Comparison of ENCODE assay signal across 13 cellular contexts in genomic region chr3:8574670-8575322, GRCh38.
"Had no signal": no experiment of that assay in that cellular context is flagged by ENCODE, and none has a peak within 500 bp of the region (broad histone marks: within the 10 kb centered on the region; RNA-seq: fewer than 3 reads in every experiment).

No MANE protein-coding gene starts in this region.

- H3K4me1 ChIP-seq: breast epithelium had no signal

- H3K27me3 ChIP-seq: breast epithelium, neutrophil, tibial nerve had no signal

- H3K9me3 ChIP-seq: neutrophil had no signal

- ATAC-seq: naive thymus-derived CD4-positive, alpha-beta T cell had no signal

- DNase-seq: activated CD4-positive, alpha-beta T cell treated with anti-CD3 and anti-CD28 coated beads, Interleukin-2, amount 10 ng/mL, durations not matched to agents 7 days and 5 days; activated CD8-positive, alpha-beta memory T cell treated with anti-CD3 and anti-CD28 coated beads, Interleukin-2, amount 50 U/mL, for 48 hours; activated gamma-delta T cell treated with Interleukin-2 at 50 U/mL for 16 hours; amygdala; endodermal cell; hippocampal formation; naive thymus-derived CD4-positive, alpha-beta T cell; right cardiac atrium; T-helper 9 cell had no signal

- H3K36me3 ChIP-seq: breast epithelium, neutrophil had no signal

- H3K4me3 ChIP-seq: breast epithelium, SK-N-MC, tibial nerve had no signal

- H3K27ac ChIP-seq: breast epithelium, neutrophil, SK-N-MC had no signal
